Comparison of ENCODE assay signal across 2 cellular contexts in the genomic region with DNA sequence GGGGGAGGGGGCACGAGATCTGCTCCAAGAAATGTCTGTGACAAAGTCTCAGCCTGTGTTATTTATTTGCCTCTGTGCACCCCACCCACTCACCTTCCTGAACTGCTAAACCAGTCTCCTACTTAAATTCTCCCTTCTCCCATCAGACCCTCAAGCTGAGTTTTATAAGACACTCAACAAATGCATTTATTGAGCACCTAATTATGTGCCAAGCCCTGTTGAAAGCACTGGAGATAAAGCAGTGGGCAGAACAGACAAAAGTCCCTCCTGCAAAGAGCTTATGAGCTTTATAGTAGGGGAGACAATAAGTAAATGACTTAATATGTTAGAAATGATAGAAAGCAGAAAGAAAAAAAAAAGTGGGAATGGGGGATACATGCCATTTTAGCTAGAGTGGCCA.
TF ChIP-seq lines count a peak whose summit lies in the region.

No MANE protein-coding gene starts in this region.

TF ChIP-seq in A549, 52 proteins besides CTCF, POLR2A, EP300 and RAD21 (continued from another document):
- TF ChIP-seq, protein P1, sequence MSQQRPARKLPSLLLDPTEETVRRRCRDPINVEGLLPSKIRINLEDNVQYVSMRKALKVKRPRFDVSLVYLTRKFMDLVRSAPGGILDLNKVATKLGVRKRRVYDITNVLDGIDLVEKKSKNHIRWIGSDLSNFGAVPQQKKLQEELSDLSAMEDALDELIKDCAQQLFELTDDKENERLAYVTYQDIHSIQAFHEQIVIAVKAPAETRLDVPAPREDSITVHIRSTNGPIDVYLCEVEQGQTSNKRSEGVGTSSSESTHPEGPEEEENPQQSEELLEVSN (IDR thresholded peaks at IDR 0.05; ENCODE audit: borderline replicate concordance, low read depth) = no peak
- TF ChIP-seq, protein P2, sequence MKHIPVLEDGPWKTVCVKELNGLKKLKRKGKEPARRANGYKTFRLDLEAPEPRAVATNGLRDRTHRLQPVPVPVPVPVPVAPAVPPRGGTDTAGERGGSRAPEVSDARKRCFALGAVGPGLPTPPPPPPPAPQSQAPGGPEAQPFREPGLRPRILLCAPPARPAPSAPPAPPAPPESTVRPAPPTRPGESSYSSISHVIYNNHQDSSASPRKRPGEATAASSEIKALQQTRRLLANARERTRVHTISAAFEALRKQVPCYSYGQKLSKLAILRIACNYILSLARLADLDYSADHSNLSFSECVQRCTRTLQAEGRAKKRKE (CRISPR knock-in tag; IDR thresholded peaks at IDR 0.05; ENCODE audit: low read depth) = no peak
- TF ChIP-seq, protein P3, sequence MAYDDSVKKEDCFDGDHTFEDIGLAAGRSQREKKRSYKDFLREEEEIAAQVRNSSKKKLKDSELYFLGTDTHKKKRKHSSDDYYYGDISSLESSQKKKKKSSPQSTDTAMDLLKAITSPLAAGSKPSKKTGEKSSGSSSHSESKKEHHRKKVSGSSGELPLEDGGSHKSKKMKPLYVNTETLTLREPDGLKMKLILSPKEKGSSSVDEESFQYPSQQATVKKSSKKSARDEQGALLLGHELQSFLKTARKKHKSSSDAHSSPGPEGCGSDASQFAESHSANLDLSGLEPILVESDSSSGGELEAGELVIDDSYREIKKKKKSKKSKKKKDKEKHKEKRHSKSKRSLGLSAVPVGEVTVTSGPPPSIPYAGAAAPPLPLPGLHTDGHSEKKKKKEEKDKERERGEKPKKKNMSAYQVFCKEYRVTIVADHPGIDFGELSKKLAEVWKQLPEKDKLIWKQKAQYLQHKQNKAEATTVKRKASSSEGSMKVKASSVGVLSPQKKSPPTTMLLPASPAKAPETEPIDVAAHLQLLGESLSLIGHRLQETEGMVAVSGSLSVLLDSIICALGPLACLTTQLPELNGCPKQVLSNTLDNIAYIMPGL (CRISPR knock-in tag; IDR thresholded peaks at IDR 0.05; ENCODE audit: borderline replicate concordance) = no peak
- TF ChIP-seq ZC3H11A (IDR thresholded peaks at IDR 0.05) (no peak), RCOR1 (IDR thresholded peaks at IDR 0.05; ENCODE audit: low read depth, low read length) (no peak), TP53 (CRISPR knock-in tag; IDR thresholded peaks at IDR 0.05) (no peak), JUNB (IDR thresholded peaks at IDR 0.05) (no peak), KDM1A (IDR thresholded peaks at IDR 0.05; ENCODE audit: low read depth) (no peak), ZNF302 (CRISPR knock-in tag; IDR thresholded peaks at IDR 0.05) (no peak)
- TF ChIP-seq, protein P4, sequence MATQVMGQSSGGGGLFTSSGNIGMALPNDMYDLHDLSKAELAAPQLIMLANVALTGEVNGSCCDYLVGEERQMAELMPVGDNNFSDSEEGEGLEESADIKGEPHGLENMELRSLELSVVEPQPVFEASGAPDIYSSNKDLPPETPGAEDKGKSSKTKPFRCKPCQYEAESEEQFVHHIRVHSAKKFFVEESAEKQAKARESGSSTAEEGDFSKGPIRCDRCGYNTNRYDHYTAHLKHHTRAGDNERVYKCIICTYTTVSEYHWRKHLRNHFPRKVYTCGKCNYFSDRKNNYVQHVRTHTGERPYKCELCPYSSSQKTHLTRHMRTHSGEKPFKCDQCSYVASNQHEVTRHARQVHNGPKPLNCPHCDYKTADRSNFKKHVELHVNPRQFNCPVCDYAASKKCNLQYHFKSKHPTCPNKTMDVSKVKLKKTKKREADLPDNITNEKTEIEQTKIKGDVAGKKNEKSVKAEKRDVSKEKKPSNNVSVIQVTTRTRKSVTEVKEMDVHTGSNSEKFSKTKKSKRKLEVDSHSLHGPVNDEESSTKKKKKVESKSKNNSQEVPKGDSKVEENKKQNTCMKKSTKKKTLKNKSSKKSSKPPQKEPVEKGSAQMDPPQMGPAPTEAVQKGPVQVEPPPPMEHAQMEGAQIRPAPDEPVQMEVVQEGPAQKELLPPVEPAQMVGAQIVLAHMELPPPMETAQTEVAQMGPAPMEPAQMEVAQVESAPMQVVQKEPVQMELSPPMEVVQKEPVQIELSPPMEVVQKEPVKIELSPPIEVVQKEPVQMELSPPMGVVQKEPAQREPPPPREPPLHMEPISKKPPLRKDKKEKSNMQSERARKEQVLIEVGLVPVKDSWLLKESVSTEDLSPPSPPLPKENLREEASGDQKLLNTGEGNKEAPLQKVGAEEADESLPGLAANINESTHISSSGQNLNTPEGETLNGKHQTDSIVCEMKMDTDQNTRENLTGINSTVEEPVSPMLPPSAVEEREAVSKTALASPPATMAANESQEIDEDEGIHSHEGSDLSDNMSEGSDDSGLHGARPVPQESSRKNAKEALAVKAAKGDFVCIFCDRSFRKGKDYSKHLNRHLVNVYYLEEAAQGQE (IDR thresholded peaks at IDR 0.05) = no peak

TF ChIP-seq in PFSK-1, 5 proteins besides CTCF, POLR2A, EP300 and RAD21:
- TF ChIP-seq, protein P4 (IDR thresholded peaks at IDR 0.05; ENCODE audit: insufficient read depth in 1 of 2, low read depth in 2 of 2, low read length in 2 of 2) = no peak
- no peak for TF ChIP-seq SIN3A (IDR thresholded peaks at IDR 0.05; ENCODE audit: borderline replicate concordance, insufficient read depth, low read length)
- TF ChIP-seq TAF1 (IDR thresholded peaks at IDR 0.05; ENCODE audit: borderline replicate concordance, insufficient read depth, low read length) = no peak
- peak; percentile 54; the same call in 1 of the 2 replicates for TF ChIP-seq POLR2AphosphoS5 (IDR thresholded peaks at IDR 0.05; ENCODE audit: low read depth, low read length)
